Comparison of ENCODE assay signal across 33 cellular contexts in genomic region chr14:42654707-42655106, GRCh38.
"Had no signal": no experiment of that assay in that cellular context is flagged by ENCODE, and none has a peak within 500 bp of the region (broad histone marks: within the 10 kb centered on the region; RNA-seq: fewer than 3 reads in every experiment).

No MANE protein-coding gene starts in this region.

- H3K4me3 ChIP-seq: coronary artery, dorsolateral prefrontal cortex, gastroesophageal sphincter, hepatocyte, lower lobe of right lung, mucosa of descending colon, pancreas, psoas muscle, sigmoid colon, stomach, thyroid gland, upper lobe of left lung, vagina had no signal

- H3K36me3 ChIP-seq: brain microvascular endothelial cell, gastroesophageal sphincter, lower lobe of right lung, neutrophil, pancreas, sigmoid colon, stomach, thyroid gland, upper lobe of left lung, vagina had no signal

- DNase-seq: activated CD4-positive, alpha-beta memory T cell treated with anti-CD3 and anti-CD28 coated beads for 36 hours; activated CD4-positive, alpha-beta T cell treated with anti-CD3 and anti-CD28 coated beads for 48 hours; activated CD8-positive, alpha-beta memory T cell treated with anti-CD3 and anti-CD28 coated beads, Interleukin-2, amount 50 U/mL, for 48 hours; activated gamma-delta T cell treated with Interleukin-2 at 50 U/mL for 16 hours; activated naive CD4-positive, alpha-beta T cell treated with anti-CD3 and anti-CD28 coated beads, Interleukin-2, amount 50 U/mL, for 16 hours; activated T-cell treated with anti-CD3 and anti-CD28 coated beads, Interleukin-2, amount 50 U/mL, for 24 hours; amniotic stem cell; brain microvascular endothelial cell; dorsolateral prefrontal cortex; effector memory CD8-positive, alpha-beta T cell; kidney glomerular epithelial cell; lower lobe of right lung; mucosa of descending colon; pancreas; psoas muscle; sigmoid colon; stimulated activated CD4-positive, alpha-beta T cell treated with anti-CD3 and anti-CD28 coated beads, Interleukin-15, amount 100 ng/mL, for 24 hours; stimulated activated CD4-positive, alpha-beta T cell treated with anti-CD3 and anti-CD28 coated beads, Interleukin-2, amount 100 ng/mL, for 24 hours; stimulated activated naive B cell treated with anti-CD40 and anti-IgM and Interleukin-4, amounts not matched to agents 10 μg/mL and 1 μg/mL and 100 μg/mL, for 72 hours; stomach; T-helper 1 cell; thyroid gland; upper lobe of left lung had no signal

- H3K27me3 ChIP-seq: brain microvascular endothelial cell, dorsolateral prefrontal cortex, gastroesophageal sphincter, hepatocyte, neutrophil, pancreas, sigmoid colon, stomach, thyroid gland, upper lobe of left lung, vagina had no signal

- H3K4me1 ChIP-seq: gastroesophageal sphincter, lower lobe of right lung, pancreas, psoas muscle, sigmoid colon, stomach, thyroid gland, upper lobe of left lung, vagina had no signal

- H3K79me2 ChIP-seq: hepatocyte had no signal

- H3K4me2 ChIP-seq: hepatocyte had no signal

- H3K27ac ChIP-seq: brain microvascular endothelial cell, coronary artery, dorsolateral prefrontal cortex, gastroesophageal sphincter, hepatocyte, lower lobe of right lung, neutrophil, pancreas, psoas muscle, sigmoid colon, stomach, thyroid gland, upper lobe of left lung, vagina, VCaP had no signal

- H3K9me3 ChIP-seq: gastroesophageal sphincter, lower lobe of right lung, neutrophil, pancreas, psoas muscle, sigmoid colon, stomach, thyroid gland, upper lobe of left lung, vagina had no signal

- H3K4me3 Mint-ChIP-seq: activated CD4-positive, alpha-beta memory T cell treated with anti-CD3 and anti-CD28 coated beads for 36 hours; activated T-cell treated with anti-CD3 and anti-CD28 coated beads, Interleukin-2, amount 50 U/mL, for 24 hours; effector memory CD8-positive, alpha-beta T cell; natural killer cell treated with Interleukin-12 subunit alpha and Interleukin-12 subunit beta and Interleukin-15 and Interleukin-18, amount 100 ng/mL, for 72 hours; stimulated activated naive B cell treated with anti-CD40 and anti-IgM and Interleukin-4, amounts not matched to agents 10 μg/mL and 1 μg/mL and 100 μg/mL, for 72 hours; T-helper 2 cell treated with Interferon-gamma antibody and Interleukin-4, amounts not matched to agents 5 μg/mL and 100 μg/mL, for 36 hours had no signal

- H3K27me3 Mint-ChIP-seq: activated CD4-positive, alpha-beta memory T cell treated with anti-CD3 and anti-CD28 coated beads for 36 hours; activated T-cell treated with anti-CD3 and anti-CD28 coated beads, Interleukin-2, amount 50 U/mL, for 24 hours; effector memory CD8-positive, alpha-beta T cell; natural killer cell treated with Interleukin-12 subunit alpha and Interleukin-12 subunit beta and Interleukin-15 and Interleukin-18, amount 100 ng/mL, for 72 hours; stimulated activated naive B cell treated with anti-CD40 and anti-IgM and Interleukin-4, amounts not matched to agents 10 μg/mL and 1 μg/mL and 100 μg/mL, for 72 hours had no signal

- H3K36me3 Mint-ChIP-seq: activated CD4-positive, alpha-beta memory T cell treated with anti-CD3 and anti-CD28 coated beads for 36 hours; stimulated activated naive B cell treated with anti-CD40 and anti-IgM and Interleukin-4, amounts not matched to agents 10 μg/mL and 1 μg/mL and 100 μg/mL, for 72 hours had no signal

- H3K9me3 Mint-ChIP-seq: stimulated activated naive B cell treated with anti-CD40 and anti-IgM and Interleukin-4, amounts not matched to agents 10 μg/mL and 1 μg/mL and 100 μg/mL, for 72 hours had no signal

- H3K4me1 Mint-ChIP-seq: stimulated activated naive B cell treated with anti-CD40 and anti-IgM and Interleukin-4, amounts not matched to agents 10 μg/mL and 1 μg/mL and 100 μg/mL, for 72 hours had no signal

- H3K27ac Mint-ChIP-seq: activated CD4-positive, alpha-beta memory T cell treated with anti-CD3 and anti-CD28 coated beads for 36 hours; activated T-cell treated with anti-CD3 and anti-CD28 coated beads, Interleukin-2, amount 50 U/mL, for 24 hours; effector memory CD8-positive, alpha-beta T cell; natural killer cell treated with Interleukin-12 subunit alpha and Interleukin-12 subunit beta and Interleukin-15 and Interleukin-18, amount 100 ng/mL, for 72 hours; stimulated activated naive B cell treated with anti-CD40 and anti-IgM and Interleukin-4, amounts not matched to agents 10 μg/mL and 1 μg/mL and 100 μg/mL, for 72 hours; T-helper 2 cell treated with Interferon-gamma antibody and Interleukin-4, amounts not matched to agents 5 μg/mL and 100 μg/mL, for 36 hours had no signal

- H2AFZ ChIP-seq: hepatocyte had no signal

- ATAC-seq: activated CD4-positive, CD25-positive, alpha-beta regulatory T cell treated with anti-CD3 and anti-CD28 coated beads, Interleukin-2, amount 50 U/mL, for 24 hours; effector memory CD8-positive, alpha-beta T cell; gastroesophageal sphincter; left lobe of liver; lower lobe of right lung; mucosa of descending colon; natural killer cell treated with Interleukin-12 subunit alpha and Interleukin-12 subunit beta and Interleukin-15 and Interleukin-18, amount 100 ng/mL, for 72 hours; pancreas; psoas muscle; stimulated activated naive B cell treated with anti-CD40 and anti-IgM and Interleukin-4, amounts not matched to agents 10 μg/mL and 1 μg/mL and 100 μg/mL, for 72 hours had no signal
